ENCODE assay signal across 12 cellular contexts in genomic region chr14:75236897-75237296, GRCh38. TPM values are rescaled to one million over a fixed set of nuclear protein-coding genes. Genes with fewer than 3 reads are reported as not detected.
A peak's percentile ranks its signal among the peaks of the same experiment; 100 is the strongest.
DNase-seq lines count a peak whose midpoint lies in the region; ATAC-seq and TF ChIP-seq lines count a peak whose summit lies in the region.
"Had no signal": no experiment of that assay in that cellular context is flagged by ENCODE, and none has a peak within 500 bp of the region (broad histone marks: within the 10 kb centered on the region; RNA-seq: fewer than 3 reads in every experiment).

No MANE protein-coding gene starts in this region.

- H3K27ac Mint-ChIP-seq in activated CD4-positive, alpha-beta T cell treated with anti-CD3 and anti-CD28 coated beads, Interleukin-2, amount 10 ng/mL, durations not matched to agents 7 days and 5 days: peak overlapping the region; percentile 54
- H3K27ac Mint-ChIP-seq in activated CD4-positive, alpha-beta T cell treated with anti-CD3 and anti-CD28 coated beads, Interleukin-2, amount 10 ng/mL, durations not matched to agents 24 days and 14 days: no peak overlapping the region
- H3K27ac Mint-ChIP-seq in activated CD8-positive, alpha-beta T cell treated with anti-CD3 and anti-CD28 coated beads, Interleukin-2, amount 10 ng/mL, durations not matched to agents 7 days and 5 days: no peak overlapping the region
- H3K27ac Mint-ChIP-seq in WTC11: no peak overlapping the region
- H3K27ac Mint-ChIP-seq: memory B cell had no signal

- H3K4me3 ChIP-seq in ovary (no peak overlapping the region), aorta (ENCODE audit: low read length in 2 of 2) (no peak overlapping the region)

- H3K9me3 ChIP-seq in ovary: no peaks in the 10 kb centered on the region
- no peaks in the 10 kb centered on the region for H3K9me3 ChIP-seq in aorta (ENCODE audit: control insufficient read depth, low read length)

- no peaks in the 10 kb centered on the region for H3K36me3 Mint-ChIP-seq in activated CD4-positive, alpha-beta T cell treated with anti-CD3 and anti-CD28 coated beads, Interleukin-2, amount 10 ng/mL, durations not matched to agents 7 days and 5 days (ENCODE audit: low read depth)
- no peaks in the 10 kb centered on the region for H3K36me3 Mint-ChIP-seq in activated CD4-positive, alpha-beta T cell treated with anti-CD3 and anti-CD28 coated beads, Interleukin-2, amount 10 ng/mL, durations not matched to agents 24 days and 14 days (ENCODE audit: low read depth)
- no peaks in the 10 kb centered on the region for H3K36me3 Mint-ChIP-seq in activated CD8-positive, alpha-beta T cell treated with anti-CD3 and anti-CD28 coated beads, Interleukin-2, amount 10 ng/mL, durations not matched to agents 7 days and 5 days (ENCODE audit: low read depth)
- no peaks in the 10 kb centered on the region for H3K36me3 Mint-ChIP-seq in WTC11
- H3K36me3 Mint-ChIP-seq: memory B cell had no signal

- H3K4me1 Mint-ChIP-seq in activated CD4-positive, alpha-beta T cell treated with anti-CD3 and anti-CD28 coated beads, Interleukin-2, amount 10 ng/mL, durations not matched to agents 7 days and 5 days: peaks cover 21% of the 10 kb centered on the region
- H3K4me1 Mint-ChIP-seq in activated CD4-positive, alpha-beta T cell treated with anti-CD3 and anti-CD28 coated beads, Interleukin-2, amount 10 ng/mL, durations not matched to agents 24 days and 14 days: peaks cover 11% of the 10 kb centered on the region
- H3K4me1 Mint-ChIP-seq in activated CD8-positive, alpha-beta T cell treated with anti-CD3 and anti-CD28 coated beads, Interleukin-2, amount 10 ng/mL, durations not matched to agents 7 days and 5 days (ENCODE audit: low read depth): peaks cover 10% of the 10 kb centered on the region
- H3K4me1 Mint-ChIP-seq in WTC11: peaks cover 25% of the 10 kb centered on the region

- TF ChIP-seq POLR2A in ovary (IDR thresholded peaks at IDR 0.05): no peak

- WGBS in ovary, 3 donors: 17 to 35% (median 25%) methylated on average over 8 of the region's 8 CpGs
- 12 to 13% methylated on average over 8 of the region's 8 CpGs for WGBS in aorta, 2 donors

- CTCF ChIA-PET in activated CD4-positive, alpha-beta T cell treated with anti-CD3 and anti-CD28 coated beads, Interleukin-2, amount 10 ng/mL, durations not matched to agents 7 days and 5 days (lab: Charles Lee): no interaction called here
- CTCF ChIA-PET in activated CD8-positive, alpha-beta T cell treated with anti-CD3 and anti-CD28 coated beads, Interleukin-2, amount 10 ng/mL, durations not matched to agents 7 days and 5 days (lab: Charles Lee): interaction anchor here (0.9 kb wide), 1 partner anchor 45 kb away, joined by 4 read pairs; no protein-coding TSS in a partner anchor
- CTCF ChIA-PET in WTC11 (lab: Charles Lee): no interaction called here

- no peak for TF ChIP-seq EP300 in ovary (IDR thresholded peaks at IDR 0.05)

- DNase-seq in activated CD4-positive, alpha-beta T cell treated with anti-CD3 and anti-CD28 coated beads, Interleukin-2, amount 10 ng/mL, durations not matched to agents 7 days and 5 days: no peak
- no peak for DNase-seq in activated CD4-positive, alpha-beta T cell treated with anti-CD3 and anti-CD28 coated beads, Interleukin-2, amount 10 ng/mL, durations not matched to agents 24 days and 14 days
- no peak for DNase-seq in left ventricle myocardium superior
- DNase-seq in ovary: no peak
- DNase-seq in aorta: no peak
- no peak for DNase-seq in HPDE6-E6E7 (ENCODE audit: extremely low spot score)
- DNase-seq in activated CD8-positive, alpha-beta T cell treated with anti-CD3 and anti-CD28 coated beads, Interleukin-2, amount 10 ng/mL, durations not matched to agents 7 days and 5 days: no peak
- no peak for DNase-seq in WTC11 (ENCODE audit: low spot score)
- DNase-seq: ACHN; activated CD4-positive, alpha-beta T cell treated with anti-CD3 and anti-CD28 coated beads for 1 hour; DMS79 had no signal

- POLR2A ChIA-PET in activated CD4-positive, alpha-beta T cell treated with anti-CD3 and anti-CD28 coated beads, Interleukin-2, amount 10 ng/mL, durations not matched to agents 7 days and 5 days (lab: Charles Lee): interaction anchor here (0.7 kb wide), 1 partner anchor 66 kb away, joined by 4 read pairs; no protein-coding TSS in a partner anchor
- POLR2A ChIA-PET in activated CD8-positive, alpha-beta T cell treated with anti-CD3 and anti-CD28 coated beads, Interleukin-2, amount 10 ng/mL, durations not matched to agents 7 days and 5 days (lab: Charles Lee): no interaction called here
- POLR2A ChIA-PET in WTC11 (lab: Charles Lee): no interaction called here

- peak; percentile 1 for ATAC-seq in left ventricle myocardium superior
- ATAC-seq in aorta (ENCODE audit: low FRiP score): no peak
- ATAC-seq in activated CD8-positive, alpha-beta T cell treated with anti-CD3 and anti-CD28 coated beads, Interleukin-2, amount 10 ng/mL, durations not matched to agents 7 days and 5 days: no peak
- no peak for ATAC-seq in WTC11

- H3K9me3 Mint-ChIP-seq in activated CD4-positive, alpha-beta T cell treated with anti-CD3 and anti-CD28 coated beads, Interleukin-2, amount 10 ng/mL, durations not matched to agents 7 days and 5 days: no peaks in the 10 kb centered on the region
- no peaks in the 10 kb centered on the region for H3K9me3 Mint-ChIP-seq in activated CD4-positive, alpha-beta T cell treated with anti-CD3 and anti-CD28 coated beads, Interleukin-2, amount 10 ng/mL, durations not matched to agents 24 days and 14 days
- H3K9me3 Mint-ChIP-seq in activated CD8-positive, alpha-beta T cell treated with anti-CD3 and anti-CD28 coated beads, Interleukin-2, amount 10 ng/mL, durations not matched to agents 7 days and 5 days (ENCODE audit: insufficient read depth): no peaks in the 10 kb centered on the region
- peaks cover 3% of the 10 kb centered on the region; the same call in 1 of the 2 replicates for H3K9me3 Mint-ChIP-seq in WTC11
- H3K9me3 Mint-ChIP-seq: memory B cell had no signal

- no peak for TF ChIP-seq CTCF in ovary (IDR thresholded peaks at IDR 0.05)
- no peak for TF ChIP-seq CTCF in WTC11 (IDR thresholded peaks at IDR 0.05)

- H3K4me3 Mint-ChIP-seq in activated CD4-positive, alpha-beta T cell treated with anti-CD3 and anti-CD28 coated beads, Interleukin-2, amount 10 ng/mL, durations not matched to agents 7 days and 5 days: no peak overlapping the region
- H3K4me3 Mint-ChIP-seq in activated CD4-positive, alpha-beta T cell treated with anti-CD3 and anti-CD28 coated beads, Interleukin-2, amount 10 ng/mL, durations not matched to agents 24 days and 14 days: no peak overlapping the region
- no peak overlapping the region for H3K4me3 Mint-ChIP-seq in activated CD8-positive, alpha-beta T cell treated with anti-CD3 and anti-CD28 coated beads, Interleukin-2, amount 10 ng/mL, durations not matched to agents 7 days and 5 days
- H3K4me3 Mint-ChIP-seq in WTC11: no peak overlapping the region
- H3K4me3 Mint-ChIP-seq: memory B cell had no signal

- intact Hi-C loops in activated CD4-positive, alpha-beta T cell treated with anti-CD3 and anti-CD28 coated beads, Interleukin-2, amount 10 ng/mL, durations not matched to agents 24 days and 14 days (cut with micrococcal nuclease): no loop called here
- intact Hi-C loops in left ventricle myocardium superior (cut with micrococcal nuclease) (no loop called here), ovary (cut with DNase I) (loop anchor here in 1 of 4 donors (5.0 kb wide), 1 partner anchor 1815 kb away; no protein-coding TSS in a partner anchor), aorta (cut with DNase I) (loop anchor here (1.0 to 10.0 kb wide), 5 partner anchors 40 to 60 kb away; no protein-coding TSS in a partner anchor)

- peaks cover 24% of the 10 kb centered on the region for H3K27me3 Mint-ChIP-seq in activated CD4-positive, alpha-beta T cell treated with anti-CD3 and anti-CD28 coated beads, Interleukin-2, amount 10 ng/mL, durations not matched to agents 7 days and 5 days
- peaks cover 27% of the 10 kb centered on the region for H3K27me3 Mint-ChIP-seq in activated CD4-positive, alpha-beta T cell treated with anti-CD3 and anti-CD28 coated beads, Interleukin-2, amount 10 ng/mL, durations not matched to agents 24 days and 14 days
- peaks cover 22% of the 10 kb centered on the region for H3K27me3 Mint-ChIP-seq in activated CD8-positive, alpha-beta T cell treated with anti-CD3 and anti-CD28 coated beads, Interleukin-2, amount 10 ng/mL, durations not matched to agents 7 days and 5 days (ENCODE audit: low read depth)
- H3K27me3 Mint-ChIP-seq in WTC11 (ENCODE audit: low read depth): no peaks in the 10 kb centered on the region

- H3K4me1 ChIP-seq in ovary (ENCODE audit: insufficient read depth) (peaks cover 13% of the 10 kb centered on the region), aorta (ENCODE audit: control insufficient read depth in 1 of 2, insufficient read depth in 2 of 2, low read length in 2 of 2) (peaks cover 5 to 11% of the 10 kb centered on the region in 2 donors)

- H3K36me3 ChIP-seq in ovary (no peaks in the 10 kb centered on the region), aorta (ENCODE audit: control insufficient read depth in 1 of 2, insufficient read depth in 2 of 2, low read length in 1 of 2) (no peaks in the 10 kb centered on the region)

- H3K27me3 ChIP-seq in ovary (no peaks in the 10 kb centered on the region), aorta (ENCODE audit: control insufficient read depth in 1 of 2, insufficient read depth in 2 of 2, low read length in 1 of 2) (no peaks in the 10 kb centered on the region)

- H3K27ac ChIP-seq in ovary (peak overlapping the region; percentile 32 to 47), aorta (ENCODE audit: low read depth in 1 of 2, low read length in 2 of 2) (peak overlapping the region; percentile 88 to 99)

TF ChIP-seq in WTC11, 78 proteins besides CTCF, POLR2A, EP300 and RAD21 (continues in another document):
- TF ChIP-seq NFATC4 (CRISPR knock-in tag; IDR thresholded peaks at IDR 0.05) (no peak), JAZF1 (CRISPR knock-in tag; IDR thresholded peaks at IDR 0.05) (no peak), TEAD1 (CRISPR knock-in tag; IDR thresholded peaks at IDR 0.05) (no peak)

RNA-seq across cellular contexts. Expression of gene FOS, which starts 41.7 kb away (rescaled TPM):
- 10 to 100 TPM; 28.0 to 35.7 TPM for total RNA-seq in activated CD4-positive, alpha-beta T cell treated with anti-CD3 and anti-CD28 coated beads, Interleukin-2, amount 10 ng/mL, durations not matched to agents 7 days and 5 days
- total RNA-seq in activated CD4-positive, alpha-beta T cell treated with anti-CD3 and anti-CD28 coated beads, Interleukin-2, amount 10 ng/mL, durations not matched to agents 24 days and 14 days: 26.5 and 29.6 TPM in 2 replicates
- 25.4 TPM for total RNA-seq in left ventricle myocardium superior
- 1,000 to 10,000 TPM in 2 of 7 donors, 100 to 1,000 TPM in 5; 115 to 2,019 (median 178) TPM for total RNA-seq in ovary
- polyA plus RNA-seq in ovary: 100 to 1,000 TPM; 129 to 499 TPM
- 1,000 to 10,000 TPM in 1 of 2 donors, 100 to 1,000 TPM in 1; 129 to 2,160 TPM for total RNA-seq in aorta
- polyA plus RNA-seq in aorta: 100 to 1,000 TPM; 154 to 504 TPM
- 100 to 1,000 TPM; 201 to 219 TPM for total RNA-seq in activated CD8-positive, alpha-beta T cell treated with anti-CD3 and anti-CD28 coated beads, Interleukin-2, amount 10 ng/mL, durations not matched to agents 7 days and 5 days
- 23.9 to 57.4 TPM (median 50.8 TPM) in 3 replicates for total RNA-seq in WTC11 (2021)

Comparison
In these comparisons a context has a peak if more than half of its experiments do, and no peak if none do; other contexts are left out.
1. intact Hi-C loops: an anchor here in aorta (1.0 to 10.0 kb wide); none called in activated CD4-positive, alpha-beta T cell treated with anti-CD3 and anti-CD28 coated beads, Interleukin-2, amount 10 ng/mL, durations not matched to agents 24 days and 14 days and left ventricle myocardium superior.